ENCODE assay signal across 8 cellular contexts in genomic region chr22:46763051-46763705, GRCh38. TPM values are rescaled to one million over a fixed set of nuclear protein-coding genes. Genes with fewer than 3 reads are reported as not detected.
DNase-seq lines count a peak whose midpoint lies in the region; ATAC-seq, FAIRE-seq and TF ChIP-seq lines count a peak whose summit lies in the region.

No MANE protein-coding gene starts in this region.

- no peaks in the 10 kb centered on the region for H3K9me3 ChIP-seq in K562 (replicated peaks; ENCODE audit: control insufficient read depth, insufficient read depth, low read depth, low read length)
- H3K9me3 ChIP-seq in iPS-20b (ENCODE audit: insufficient read depth, low read depth, low read length), result no peaks in the 10 kb centered on the region

- no peak for TF ChIP-seq POLR2A in K562 (conservative IDR thresholded peaks at IDR 0.05)

- intact Hi-C loops in K562 (cut with micrococcal nuclease), result no loop called here

- ATAC-seq in GM21737 (IDR thresholded peaks at IDR 0.05; ENCODE audit: unreplicated experiment), result peak; percentile 41
- peak; percentile 20; the same call in 2 of the 3 replicates for ATAC-seq in K562
- peak; percentile 47 for ATAC-seq in stimulated activated naive CD8-positive, alpha-beta T cell treated with anti-CD3 and anti-CD28 coated beads, Interleukin-15, Interleukin-2, amounts not matched to agents 100 U/mL and 50 U/mL, for 24 hours

- H4K20me1 ChIP-seq in K562 (replicated peaks; ENCODE audit: control insufficient read depth, insufficient read depth, low read length), result no peaks in the 10 kb centered on the region; the same call in 1 of the 2 replicates

- BruUV-seq in K562 (replicated peaks; lab: Mats Ljungman, UMichigan), result TSS peak; percentile 66

- POLR2A ChIA-PET in GM10248 (lab: Yijun Ruan, JAX) (interaction anchor here (0.7 to 4.0 kb wide), 9 partner anchors 8 to 1599 kb away, joined by 3 to 39 read pairs (median 5); partner anchors contain the start of gene NUP50), K562 (lab: Yijun Ruan, JAX) (interaction anchor here (0.6 to 2.9 kb wide), 19 partner anchors 10 to 768 kb away, joined by 3 to 27 read pairs (median 3); no protein-coding TSS in a partner anchor)

- peaks cover 56% of the 10 kb centered on the region for H3K79me2 ChIP-seq in K562 (ENCODE audit: control insufficient read depth, insufficient read depth, low read length)

- H3K27ac ChIP-seq in K562 (ENCODE audit: extremely low read depth, low read depth, low read length) (peak overlapping the region; percentile 92), iPS-20b (ENCODE audit: low read length) (peak overlapping the region; percentile 98)

- H3K27me3 ChIP-seq in K562 (ENCODE audit: control insufficient read depth in 2 of 2, insufficient read depth in 2 of 2, low read length in 2 of 2), result no peaks in the 10 kb centered on the region
- no peaks in the 10 kb centered on the region for H3K27me3 ChIP-seq in iPS-20b (ENCODE audit: insufficient read depth, low read length)

- peak overlapping the region; percentile 96 to 98 for H3K9ac ChIP-seq in K562 (ENCODE audit: insufficient read depth in 1 of 2, low read depth in 2 of 2, low read length in 2 of 2)
- peak overlapping the region; percentile 100 for H3K9ac ChIP-seq in iPS-20b (ENCODE audit: low read depth, low read length)

- CTCF ChIA-PET in GM10248 (lab: Yijun Ruan, JAX) (interaction anchor here (0.9 to 10.0 kb wide), 6 partner anchors 9 to 200 kb away, joined by 3 to 138 read pairs (median 6); no protein-coding TSS in a partner anchor), K562 (lab: Yijun Ruan, JAX; ENCODE audit: low intra/inter-chr PET ratio) (no interaction called here)

- no peak for FAIRE-seq in K562 (lab: Jason Lieb, UNC)

- DNase-seq in GM10248 (ENCODE audit: extremely low spot score) (peak; percentile 85), NAMALWA (ENCODE audit: low spot score) (peak; percentile 85), K562 (ENCODE audit: extremely low read depth in 1 of 4, low spot score in 3 of 4) (peak; percentile 32 to 39 (median 36)), NCI-H2107 treated with DMSO at 0.1 percent for 48 hours (lab: John Stamatoyannopoulos, UW; ENCODE audit: unreplicated experiment) (no peak)
- peak; percentile 59 for DNase-seq in stimulated activated naive CD8-positive, alpha-beta T cell treated with anti-CD3 and anti-CD28 coated beads, Interleukin-15, Interleukin-2, amounts not matched to agents 100 U/mL and 50 U/mL, for 24 hours
- no peak for DNase-seq in stimulated activated CD4-positive, alpha-beta T cell treated with anti-CD3 and anti-CD28 coated beads, Interleukin-4, amount 100 ng/mL, for 1 hour

- H3K9me1 ChIP-seq in K562 (ENCODE audit: control insufficient read depth, insufficient read depth, low read length), result no peaks in the 10 kb centered on the region

- TF ChIP-seq CTCF in GM10248 (IDR thresholded peaks at IDR 0.05; ENCODE audit: control extremely low read depth, extremely low read depth, low read depth, missing control alignments), result no peak
- no peak for TF ChIP-seq CTCF in K562 (IDR thresholded peaks at IDR 0.05 in 2 of 3, conservative IDR thresholded peaks at IDR 0.05 in 1 of 3; ENCODE audit: insufficient read depth in 2 of 3, low read depth in 1 of 3, low read length in 3 of 3)

- in situ Hi-C loops in K562 (cut with MboI), result no loop called here

- TF ChIP-seq EP300 in K562 (IDR thresholded peaks at IDR 0.05; ENCODE audit: low read length), result no peak

- H3K4me3 ChIP-seq in K562 (peak overlapping the region; percentile 90), iPS-20b (ENCODE audit: low read length) (peak overlapping the region; percentile 99)

- peaks cover 24% of the 10 kb centered on the region; the same call in 2 of the 3 replicates for H3K36me3 ChIP-seq in K562 (ENCODE audit: control insufficient read depth, insufficient read depth, low read length)
- peaks cover 9% of the 10 kb centered on the region; the same call in 1 of the 2 replicates for H3K36me3 ChIP-seq in iPS-20b (ENCODE audit: insufficient read depth, low read depth, low read length)

- H2AFZ ChIP-seq in K562 (ENCODE audit: low read depth, low read length), result peak overlapping the region; percentile 89

- H3K4me2 ChIP-seq in K562 (ENCODE audit: insufficient read depth, low read length), result peak overlapping the region; percentile 94

- WGBS in K562 (ENCODE audit: insufficient coverage, low coverage, missing lambda C conversion rate), result 4% methylated on average over 7 of the region's 13 CpGs

- no peak for TF ChIP-seq RAD21 in K562 (CRISPR knock-in tag; conservative IDR thresholded peaks at IDR 0.05 in 1 of 2, IDR thresholded peaks at IDR 0.05 in 1 of 2)

- H3K4me1 ChIP-seq in K562 (replicated peaks in 1 of 2; ENCODE audit: control insufficient read depth in 2 of 2, insufficient read depth in 2 of 2, low read length in 2 of 2) (peaks cover 5 to 10% of the 10 kb centered on the region in 2 experiments; a peak in 4 of 5 replicates), iPS-20b (ENCODE audit: insufficient read depth, low read length) (peaks cover 5% of the 10 kb centered on the region; the same call in 1 of the 2 replicates)

TF ChIP-seq in K562, 482 proteins besides CTCF, POLR2A, EP300 and RAD21:
- TF ChIP-seq SAFB (IDR thresholded peaks at IDR 0.05; ENCODE audit: borderline replicate concordance, low read depth, low read length), result no peak
- no peak for TF ChIP-seq ERF (CRISPR knock-in tag; IDR thresholded peaks at IDR 0.05)
- no peak for TF ChIP-seq ZNF3 (CRISPR knock-in tag; IDR thresholded peaks at IDR 0.05)
- peak; percentile 49 for TF ChIP-seq ZNF384 (IDR thresholded peaks at IDR 0.05; ENCODE audit: low read depth, low read length)
- TF ChIP-seq NR2C2 (CRISPR knock-in tag; IDR thresholded peaks at IDR 0.05), result no peak
- peak; percentile 95 for TF ChIP-seq NR2C2 (tag; IDR thresholded peaks at IDR 0.05)
- TF ChIP-seq ILK (tag; IDR thresholded peaks at IDR 0.05; ENCODE audit: borderline replicate concordance, low read depth), result no peak

RNA-seq across cellular contexts. Expression of gene TBC1D22A, which starts 0.7 kb away (rescaled TPM):
- 31.5 and 43.3 TPM in 2 replicates for total RNA-seq in K562 (2011; cell fraction: chromatin; rRNA removed; ENCODE audit: low replicate concordance)
- total RNA-seq in K562 (2011; cell fraction: nucleolus; rRNA removed), result 21.1 and 22.2 TPM in 2 replicates
- 21.2 and 22.4 TPM in 2 replicates for total RNA-seq in K562 (2011; cell fraction: nucleoplasm; rRNA removed)
- total RNA-seq in K562 (2014; rRNA removed), result 5.2 and 8.2 TPM in 2 replicates
- 1.9 and 2.4 TPM in 2 replicates for total RNA-seq in K562 (2014; rRNA removed; fragmentation: Illumina TruSeq; extraction: Trizol)
- total RNA-seq in K562 (2015; rRNA removed; fragmentation: Illumina TruSeq; extraction: Trizol), result 3.1 and 3.3 TPM in 2 replicates
- 11.5 and 12.6 TPM in 2 replicates for total RNA-seq in K562 (2021)
- 7.5 and 10.0 TPM in 2 replicates for polyA plus RNA-seq in K562 (2011; rRNA removed)
- 7.8 and 8.5 TPM in 2 replicates for polyA plus RNA-seq in K562 (2011; cell fraction: cytosol; rRNA removed)
- polyA plus RNA-seq in K562 (2011; cell fraction: nucleus; rRNA removed), result 9.0 and 10.7 TPM in 2 replicates
- 8.6 and 10.2 TPM in 2 replicates for polyA plus RNA-seq in K562 (2012)
- 5.6 and 5.8 TPM in 2 replicates for polyA plus RNA-seq in K562 (2014; fragmentation: Illumina TruSeq; extraction: Trizol)
- polyA plus RNA-seq in K562 (2014; fragmentation: Nextera tagmentation; extraction: Ambion mirVana), result under 1 TPM; 0.20 to 0.34 TPM
- 7.1 and 7.9 TPM in 2 replicates for polyA plus RNA-seq in K562 (2014; rRNA removed)
- polyA minus RNA-seq in K562 (2011; rRNA and poly(A)+ RNA removed), result 8.5 and 9.0 TPM in 2 replicates
- 5.6 and 15.4 TPM in 2 replicates for polyA minus RNA-seq in K562 (2011; cell fraction: cytosol; rRNA and poly(A)+ RNA removed)
- polyA minus RNA-seq in K562 (2011; cell fraction: nucleus; rRNA and poly(A)+ RNA removed), result 7.1 and 12.8 TPM in 2 replicates

RNA-seq across cellular contexts. Expression of gene CERK, which starts 25.1 kb away (rescaled TPM):
- total RNA-seq in K562 (2011; cell fraction: chromatin; rRNA removed; ENCODE audit: low replicate concordance), result 19.9 and 29.6 TPM in 2 replicates
- total RNA-seq in K562 (2011; cell fraction: nucleolus; rRNA removed), result 16.8 and 18.6 TPM in 2 replicates
- total RNA-seq in K562 (2011; cell fraction: nucleoplasm; rRNA removed), result 22.0 and 23.9 TPM in 2 replicates
- 10.7 and 12.2 TPM in 2 replicates for total RNA-seq in K562 (2014; rRNA removed)
- total RNA-seq in K562 (2014; rRNA removed; fragmentation: Illumina TruSeq; extraction: Trizol), result 7.3 and 8.0 TPM in 2 replicates
- total RNA-seq in K562 (2015; rRNA removed; fragmentation: Illumina TruSeq; extraction: Trizol), result 14.5 and 14.9 TPM in 2 replicates
- 9.9 and 12.5 TPM in 2 replicates for total RNA-seq in K562 (2021)
- 11.8 and 12.7 TPM in 2 replicates for polyA plus RNA-seq in K562 (2011; rRNA removed)
- polyA plus RNA-seq in K562 (2011; cell fraction: cytosol; rRNA removed), result 10.9 and 13.7 TPM in 2 replicates
- polyA plus RNA-seq in K562 (2011; cell fraction: nucleus; rRNA removed), result 9.6 and 10.3 TPM in 2 replicates
- polyA plus RNA-seq in K562 (2012), result 10.9 and 13.1 TPM in 2 replicates
- polyA plus RNA-seq in K562 (2014; fragmentation: Illumina TruSeq; extraction: Trizol), result 8.0 and 8.7 TPM in 2 replicates
- polyA plus RNA-seq in K562 (2014; fragmentation: Nextera tagmentation; extraction: Ambion mirVana), result 1 to 10 TPM; 1.1 to 1.3 TPM
- polyA plus RNA-seq in K562 (2014; rRNA removed), result 8.3 and 8.6 TPM in 2 replicates
- 13.6 and 15.8 TPM in 2 replicates for polyA minus RNA-seq in K562 (2011; rRNA and poly(A)+ RNA removed)
- polyA minus RNA-seq in K562 (2011; cell fraction: cytosol; rRNA and poly(A)+ RNA removed), result 9.7 and 12.5 TPM in 2 replicates
- 6.2 and 12.6 TPM in 2 replicates for polyA minus RNA-seq in K562 (2011; cell fraction: nucleus; rRNA and poly(A)+ RNA removed)

Comparison
In these comparisons a context has a peak if more than half of its experiments do, and no peak if none do; other contexts are left out.
1. DNase-seq: peak in GM10248 (single experiment), NAMALWA (single experiment), K562 (4 of 4) and stimulated activated naive CD8-positive, alpha-beta T cell treated with anti-CD3 and anti-CD28 coated beads, Interleukin-15, Interleukin-2, amounts not matched to agents 100 U/mL and 50 U/mL, for 24 hours (single experiment); none in stimulated activated CD4-positive, alpha-beta T cell treated with anti-CD3 and anti-CD28 coated beads, Interleukin-4, amount 100 ng/mL, for 1 hour (single experiment) and NCI-H2107 treated with DMSO at 0.1 percent for 48 hours (single experiment).
2. Peak in every context shown above with its lines, with median percentiles within 50 percentile points of each other: ATAC-seq.